ENCODE assay signal across 30 cellular contexts in genomic region chr3:19940643-19941042, GRCh38. TPM values are rescaled to one million over a fixed set of nuclear protein-coding genes. Genes with fewer than 3 reads are reported as not detected.
"Had no signal": no experiment of that assay in that cellular context is flagged by ENCODE, and none has a peak within 500 bp of the region (broad histone marks: within the 10 kb centered on the region; RNA-seq: fewer than 3 reads in every experiment).

No MANE protein-coding gene starts in this region.

- H3K9me3 ChIP-seq: ovary, psoas muscle, right lobe of liver, sigmoid colon, suprapubic skin, testis, tibial artery, transverse colon, upper lobe of right lung, uterus had no signal

- H3K27me3 ChIP-seq: ovary, right lobe of liver, sigmoid colon, suprapubic skin, testis, tibial artery, transverse colon, upper lobe of right lung, uterus had no signal

- H3K27ac ChIP-seq: ovary, parathyroid adenoma, psoas muscle, right lobe of liver, sigmoid colon, suprapubic skin, testis, tibial artery, transverse colon, upper lobe of right lung, uterus had no signal

- H3K4me1 ChIP-seq: psoas muscle, right lobe of liver, sigmoid colon, testis, tibial artery, uterus had no signal

- FAIRE-seq: small intestine had no signal

- ATAC-seq: naive thymus-derived CD8-positive, alpha-beta T cell; natural killer cell treated with Interleukin-12 subunit alpha and Interleukin-12 subunit beta and Interleukin-15 and Interleukin-18, amount 100 ng/mL, for 72 hours; psoas muscle; right cardiac atrium; right lobe of liver; stimulated activated memory B cell treated with anti-CD40 and anti-IgM and Interleukin-4, amounts not matched to agents 10 μg/mL and 1 μg/mL and 100 μg/mL, for 72 hours; stimulated activated naive CD8-positive, alpha-beta T cell treated with anti-CD3 and anti-CD28 coated beads, Interleukin-15, amount 100 ng/mL, for 72 hours; stimulated activated naive CD8-positive, alpha-beta T cell treated with anti-CD3 and anti-CD28 coated beads, Interleukin-15, Interleukin-2, amounts not matched to agents 100 U/mL and 50 U/mL, for 24 hours; upper lobe of right lung had no signal

- H3K4me3 ChIP-seq: ovary, psoas muscle, right lobe of liver, sigmoid colon, suprapubic skin, testis, tibial artery, transverse colon, upper lobe of right lung, uterus had no signal

- DNase-seq: naive thymus-derived CD8-positive, alpha-beta T cell; nephron progenitor cell; occipital lobe; ovary; posterior cingulate gyrus; psoas muscle; right cardiac atrium; right lobe of liver; sigmoid colon; small intestine; stimulated activated CD4-positive, alpha-beta T cell treated with anti-CD3 and anti-CD28 coated beads, Interleukin-15, amount 100 ng/mL, for 24 hours; stimulated activated CD4-positive, alpha-beta T cell treated with anti-CD3 and anti-CD28 coated beads, Interleukin-2, amount 100 ng/mL, for 24 hours; stimulated activated CD4-positive, alpha-beta T cell treated with anti-CD3 and anti-CD28 coated beads, Interleukin-2, amount 100 ng/mL, for 48 hours; stimulated activated CD4-positive, alpha-beta T cell treated with anti-CD3 and anti-CD28 coated beads, Interleukin-4, amount 100 ng/mL, for 4 hours; stimulated activated CD8-positive, alpha-beta memory T cell treated with anti-CD3 and anti-CD28 coated beads, Interleukin-4, amount 100 ng/mL, for 48 hours; stimulated activated naive CD4-positive, alpha-beta T cell; stimulated activated naive CD8-positive, alpha-beta T cell treated with anti-CD3 and anti-CD28 coated beads, Interleukin-15, amount 100 ng/mL, for 72 hours; stimulated activated naive CD8-positive, alpha-beta T cell treated with anti-CD3 and anti-CD28 coated beads, Interleukin-15, Interleukin-2, amounts not matched to agents 100 U/mL and 50 U/mL, for 24 hours; substantia nigra; testis; tibial artery; transverse colon; upper lobe of right lung; uterus had no signal

- H3K36me3 ChIP-seq: ovary, right lobe of liver, sigmoid colon, suprapubic skin, tibial artery, transverse colon, upper lobe of right lung, uterus had no signal

RNA-seq across cellular contexts. Expression of gene EFHB, which starts 6.6 kb away (rescaled TPM):
- total RNA-seq: occipital lobe, skeletal muscle tissue, urinary bladder had no signal
